8 cellular contexts compared by ENCODE assay signal in the genomic region with DNA sequence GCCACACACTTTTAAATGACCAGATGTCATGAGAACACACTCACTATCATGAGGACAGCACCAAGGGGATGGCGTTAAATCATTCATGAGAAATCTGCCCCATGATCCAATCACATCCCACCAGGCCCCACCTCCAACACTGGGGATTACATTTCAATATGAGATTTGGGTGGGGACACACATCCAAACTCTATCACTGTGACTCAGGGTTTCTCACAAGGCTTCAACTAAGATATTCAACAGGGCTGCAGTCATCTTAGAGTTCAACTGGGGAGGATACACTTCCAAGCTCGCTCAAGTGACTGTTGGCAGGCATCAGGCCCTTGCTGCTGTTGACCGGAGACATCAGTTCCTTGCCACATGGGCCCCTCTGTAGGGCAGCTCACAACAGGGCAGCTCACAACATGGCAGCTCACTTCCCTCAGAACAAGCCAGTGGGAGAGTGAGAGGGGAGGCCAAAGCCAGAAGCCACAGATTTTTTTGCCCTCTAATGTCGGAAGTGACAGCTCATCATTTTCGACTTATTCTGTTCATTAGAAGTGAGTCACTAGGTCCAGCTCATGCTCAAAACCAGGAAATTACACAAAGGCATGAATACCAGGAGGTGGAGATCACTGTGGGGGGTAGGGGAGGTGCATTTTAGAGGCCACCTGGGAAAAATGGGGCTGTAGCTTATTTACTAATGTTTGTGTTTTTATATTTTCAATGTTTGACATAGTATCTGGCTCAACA. TPM values are rescaled to one million over a fixed set of nuclear protein-coding genes. Genes with fewer than 3 reads are reported as not detected.
DNase-seq lines count a peak whose midpoint lies in the region; ATAC-seq and TF ChIP-seq lines count a peak whose summit lies in the region.
"Had no signal": no experiment of that assay in that cellular context is flagged by ENCODE, and none has a peak within 500 bp of the region (broad histone marks: within the 10 kb centered on the region; RNA-seq: fewer than 3 reads in every experiment).

No MANE protein-coding gene starts in this region.

- no peak for TF ChIP-seq POLR2A in gastroesophageal sphincter (IDR thresholded peaks at IDR 0.05)

- H3K4me3 Mint-ChIP-seq in activated naive CD4-positive, alpha-beta T cell treated with anti-CD3 and anti-CD28 coated beads, Interleukin-2, amount 10 ng/mL, durations not matched to agents 7 days and 5 days, result no peak overlapping the region
- H3K4me3 Mint-ChIP-seq in stimulated activated naive CD8-positive, alpha-beta T cell treated with anti-CD3 and anti-CD28 coated beads, Interleukin-15, amount 100 ng/mL, for 72 hours, result no peak overlapping the region
- H3K4me3 Mint-ChIP-seq: activated T-cell treated with anti-CD3 and anti-CD28 coated beads, Interleukin-2, amount 50 U/mL, for 72 hours had no signal

- peak; percentile 77 for DNase-seq in GM04504 (ENCODE audit: low read depth)
- DNase-seq in RPMI7951 (ENCODE audit: low read depth), result peak; percentile 90
- peak; percentile 71 for DNase-seq in fibroblast of gingiva (ENCODE audit: low read depth)
- no peak for DNase-seq in activated naive CD4-positive, alpha-beta T cell treated with anti-CD3 and anti-CD28 coated beads, Interleukin-2, amount 10 ng/mL, durations not matched to agents 7 days and 5 days
- no peak for DNase-seq in stimulated activated naive CD8-positive, alpha-beta T cell treated with anti-CD3 and anti-CD28 coated beads, Interleukin-15, amount 100 ng/mL, for 72 hours
- DNase-seq: activated T-cell treated with anti-CD3 and anti-CD28 coated beads, Interleukin-2, amount 50 U/mL, for 72 hours had no signal

- H3K9ac ChIP-seq in skeletal muscle satellite cell (ENCODE audit: low read depth, low read length), result peak overlapping the region; percentile 50

- TF ChIP-seq CTCF in gastroesophageal sphincter (IDR thresholded peaks at IDR 0.05), result no peak

- H3K9me3 ChIP-seq in skeletal muscle satellite cell (replicated peaks; ENCODE audit: low read length), result no peaks in the 10 kb centered on the region
- H3K9me3 ChIP-seq in gastroesophageal sphincter, result no peaks in the 10 kb centered on the region

- no peak overlapping the region for H3K27ac ChIP-seq in gastroesophageal sphincter

- H3K4me3 ChIP-seq in skeletal muscle satellite cell (ENCODE audit: low read length) (peak overlapping the region; percentile 9), gastroesophageal sphincter (no peak overlapping the region)

- H3K36me3 Mint-ChIP-seq in activated naive CD4-positive, alpha-beta T cell treated with anti-CD3 and anti-CD28 coated beads, Interleukin-2, amount 10 ng/mL, durations not matched to agents 7 days and 5 days, result no peaks in the 10 kb centered on the region

- H3K4me1 ChIP-seq in skeletal muscle satellite cell (ENCODE audit: control insufficient read depth, insufficient read depth, low read length) (peaks cover 47% of the 10 kb centered on the region), gastroesophageal sphincter (no peaks in the 10 kb centered on the region)

- H3K36me3 ChIP-seq in skeletal muscle satellite cell (ENCODE audit: insufficient read depth, low read length) (no peaks in the 10 kb centered on the region), gastroesophageal sphincter (no peaks in the 10 kb centered on the region)

- WGBS in gastroesophageal sphincter (ENCODE audit: low coverage in 1 of 2), 2 donors, result 88 to 94% methylated on average over 2 to 3 of the region's 5 CpGs

- CTCF ChIA-PET in activated naive CD4-positive, alpha-beta T cell treated with anti-CD3 and anti-CD28 coated beads, Interleukin-2, amount 10 ng/mL, durations not matched to agents 7 days and 5 days (lab: Charles Lee), result no interaction called here

- ATAC-seq in gastroesophageal sphincter, result no peak
- no peak for ATAC-seq in stimulated activated naive CD8-positive, alpha-beta T cell treated with anti-CD3 and anti-CD28 coated beads, Interleukin-15, amount 100 ng/mL, for 72 hours
- ATAC-seq: activated T-cell treated with anti-CD3 and anti-CD28 coated beads, Interleukin-2, amount 50 U/mL, for 72 hours had no signal

- H3K27me3 ChIP-seq in skeletal muscle satellite cell (ENCODE audit: control insufficient read depth, insufficient read depth, low read length) (no peaks in the 10 kb centered on the region), gastroesophageal sphincter (no peaks in the 10 kb centered on the region)

- TF ChIP-seq EP300 in gastroesophageal sphincter (IDR thresholded peaks at IDR 0.05), result no peak

- no peaks in the 10 kb centered on the region for H3K9me3 Mint-ChIP-seq in activated naive CD4-positive, alpha-beta T cell treated with anti-CD3 and anti-CD28 coated beads, Interleukin-2, amount 10 ng/mL, durations not matched to agents 7 days and 5 days
- no peaks in the 10 kb centered on the region for H3K9me3 Mint-ChIP-seq in stimulated activated naive CD8-positive, alpha-beta T cell treated with anti-CD3 and anti-CD28 coated beads, Interleukin-15, amount 100 ng/mL, for 72 hours
- H3K9me3 Mint-ChIP-seq: activated T-cell treated with anti-CD3 and anti-CD28 coated beads, Interleukin-2, amount 50 U/mL, for 72 hours had no signal

- no peak overlapping the region for H3K27ac Mint-ChIP-seq in activated naive CD4-positive, alpha-beta T cell treated with anti-CD3 and anti-CD28 coated beads, Interleukin-2, amount 10 ng/mL, durations not matched to agents 7 days and 5 days
- H3K27ac Mint-ChIP-seq in stimulated activated naive CD8-positive, alpha-beta T cell treated with anti-CD3 and anti-CD28 coated beads, Interleukin-15, amount 100 ng/mL, for 72 hours, result no peak overlapping the region
- H3K27ac Mint-ChIP-seq: activated T-cell treated with anti-CD3 and anti-CD28 coated beads, Interleukin-2, amount 50 U/mL, for 72 hours had no signal

- H3K27me3 Mint-ChIP-seq in activated naive CD4-positive, alpha-beta T cell treated with anti-CD3 and anti-CD28 coated beads, Interleukin-2, amount 10 ng/mL, durations not matched to agents 7 days and 5 days, result peaks cover 4% of the 10 kb centered on the region
- H3K27me3 Mint-ChIP-seq in stimulated activated naive CD8-positive, alpha-beta T cell treated with anti-CD3 and anti-CD28 coated beads, Interleukin-15, amount 100 ng/mL, for 72 hours, result peaks cover 14% of the 10 kb centered on the region

- no peaks in the 10 kb centered on the region for H3K4me1 Mint-ChIP-seq in activated naive CD4-positive, alpha-beta T cell treated with anti-CD3 and anti-CD28 coated beads, Interleukin-2, amount 10 ng/mL, durations not matched to agents 7 days and 5 days
- no peaks in the 10 kb centered on the region for H3K4me1 Mint-ChIP-seq in stimulated activated naive CD8-positive, alpha-beta T cell treated with anti-CD3 and anti-CD28 coated beads, Interleukin-15, amount 100 ng/mL, for 72 hours

- H3K4me2 ChIP-seq in skeletal muscle satellite cell (ENCODE audit: low read length), result no peak overlapping the region

RNA-seq across cellular contexts. Expression of a gene that starts 50.8 kb away (rescaled TPM):
- total RNA-seq in RPMI7951 (2014; rRNA removed; shearing (Covaris generic)), result 0.84 and 0.88 TPM in 2 replicates
- under 0.01 TPM in 1 of 2 replicates, not detected in the other for total RNA-seq in skeletal muscle satellite cell (2012; rRNA removed)
- total RNA-seq in gastroesophageal sphincter, result 1 to 10 TPM in 3 of 4 donors, under 1 TPM in 1; 0.47 to 3.3 (median 1.9) TPM
- total RNA-seq: activated T-cell treated with anti-CD3 and anti-CD28 coated beads, Interleukin-2, amount 50 U/mL, for 72 hours had no signal

Comparison
In these comparisons a context has a peak if more than half of its experiments do, and no peak if none do; other contexts are left out.
1. DNase-seq: peak in GM04504 (single experiment), RPMI7951 (single experiment) and fibroblast of gingiva (single experiment); none in activated naive CD4-positive, alpha-beta T cell treated with anti-CD3 and anti-CD28 coated beads, Interleukin-2, amount 10 ng/mL, durations not matched to agents 7 days and 5 days (single experiment) and stimulated activated naive CD8-positive, alpha-beta T cell treated with anti-CD3 and anti-CD28 coated beads, Interleukin-15, amount 100 ng/mL, for 72 hours (0 of 2).